ENCODE assay signal across 8 cellular contexts in genomic region chr9:114898741-114899140, GRCh38. TPM values are rescaled to one million over a fixed set of nuclear protein-coding genes. Genes with fewer than 3 reads are reported as not detected.
DNase-seq lines count a peak whose midpoint lies in the region; ATAC-seq and TF ChIP-seq lines count a peak whose summit lies in the region.

No MANE protein-coding gene starts in this region.

- no peaks in the 10 kb centered on the region for H3K79me2 ChIP-seq in GM23248 (ENCODE audit: insufficient read depth)

- TF ChIP-seq POLR2A in Peyer's patch (IDR thresholded peaks at IDR 0.05) = no peak
- TF ChIP-seq POLR2A in gastrocnemius medialis (IDR thresholded peaks at IDR 0.05) = no peak

- H3K9ac ChIP-seq in GM23248 = no peak overlapping the region

- H3K36me3 Mint-ChIP-seq in type B pancreatic cell = no peaks in the 10 kb centered on the region

- TF ChIP-seq CTCF in Peyer's patch (IDR thresholded peaks at IDR 0.05) = no peak
- TF ChIP-seq CTCF in gastrocnemius medialis (IDR thresholded peaks at IDR 0.05 in 4 of 5, conservative IDR thresholded peaks at IDR 0.05 in 1 of 5) = no peak
- no peak for TF ChIP-seq CTCF in type B pancreatic cell (conservative IDR thresholded peaks at IDR 0.05)

- DNase-seq in activated gamma-delta T cell treated with Interleukin-2 at 50 U/mL for 16 hours (peak; percentile 76), activated gamma-delta T cell (lab: John Stamatoyannopoulos, UW) (no peak), Peyer's patch (peak in 2 of 3 donors; percentile 87 to 94), gastrocnemius medialis (peak; percentile 10 to 42), type B pancreatic cell (ENCODE audit: extremely low spot score, unreplicated experiment) (no peak), DMS53 (lab: John Stamatoyannopoulos, UW) (no peak), GM23248 (no peak)
- DNase-seq in activated gamma-delta T cell treated with anti-CD3 and anti-CD28 coated beads, Interleukin-2, amount 50 U/mL, for 16 hours (ENCODE audit: low read depth) = peak; percentile 60

- no peak overlapping the region for H3K4me3 ChIP-seq in Peyer's patch
- H3K4me3 ChIP-seq in gastrocnemius medialis = no peak overlapping the region
- no peak overlapping the region for H3K4me3 ChIP-seq in GM23248

- H3K27me3 Mint-ChIP-seq in type B pancreatic cell = peaks cover 3% of the 10 kb centered on the region

- H3K27ac ChIP-seq in Peyer's patch (peak overlapping the region in 2 of 4 donors; percentile 26 to 59), gastrocnemius medialis (no peak overlapping the region), GM23248 (no peak overlapping the region)

- no peaks in the 10 kb centered on the region for H3K36me3 ChIP-seq in Peyer's patch
- no peaks in the 10 kb centered on the region for H3K36me3 ChIP-seq in gastrocnemius medialis
- no peaks in the 10 kb centered on the region for H3K36me3 ChIP-seq in GM23248 (ENCODE audit: low read depth)

- in situ Hi-C loops in gastrocnemius medialis (cut with MboI; ENCODE audit: low sequenced_read_pairs in 4 of 4) (no loop called here), GM23248 (cut with MboI) (no loop called here)

- H2AFZ ChIP-seq in GM23248 = no peak overlapping the region

- no peak overlapping the region for H3K4me2 ChIP-seq in GM23248 (ENCODE audit: unreplicated experiment)

- WGBS in GM23248 (ENCODE audit: low coverage in 1 of 2, low lambda C conversion rate in 2 of 2, missing lambda C conversion rate in 2 of 2), 2 experiments = 74 to 81% methylated on average over 9 of the region's 9 CpGs

- H4K20me1 ChIP-seq in GM23248 (ENCODE audit: insufficient read depth) = no peaks in the 10 kb centered on the region

- H3K27ac Mint-ChIP-seq in type B pancreatic cell = no peak overlapping the region

- H3K9me3 ChIP-seq in Peyer's patch (no peaks in the 10 kb centered on the region), gastrocnemius medialis (no peaks in the 10 kb centered on the region), GM23248 (ENCODE audit: low read depth) (no peaks in the 10 kb centered on the region)

- H3F3A ChIP-seq in GM23248 (ENCODE audit: insufficient read depth) = peaks cover 48% of the 10 kb centered on the region

- H3K4me3 Mint-ChIP-seq in type B pancreatic cell = no peak overlapping the region

- peaks cover 4% of the 10 kb centered on the region for H3K9me3 Mint-ChIP-seq in type B pancreatic cell

- intact Hi-C loops in gastrocnemius medialis (cut with DNase I; ENCODE audit: low total_unique reads) = no loop called here

- H3K27me3 ChIP-seq in Peyer's patch (no peaks in the 10 kb centered on the region), gastrocnemius medialis (no peaks in the 10 kb centered on the region), GM23248 (replicated peaks; ENCODE audit: insufficient read depth) (no peaks in the 10 kb centered on the region)

- ATAC-seq in gastrocnemius medialis = no peak

- H3K4me1 ChIP-seq in Peyer's patch (peaks cover 0 to 21% (median 2%) of the 10 kb centered on the region in 4 donors), gastrocnemius medialis (no peaks in the 10 kb centered on the region), GM23248 (ENCODE audit: insufficient read depth) (peaks cover 65% of the 10 kb centered on the region)

- peaks cover 17% of the 10 kb centered on the region for H3K4me1 Mint-ChIP-seq in type B pancreatic cell (ENCODE audit: unreplicated experiment)

- H3K9me2 ChIP-seq in GM23248 (ENCODE audit: insufficient read depth) = no peaks in the 10 kb centered on the region

RNA-seq across cellular contexts. Expression of gene TNFSF8, which starts 31.6 kb away (rescaled TPM):
- total RNA-seq in Peyer's patch (10 to 100 TPM in 1 of 4 donors, 1 to 10 TPM in 3; 2.1 to 11.6 (median 4.7) TPM), gastrocnemius medialis (under 1 TPM in 2 of 4 donors, not detected in 2; 0.29 to 0.76 TPM), type B pancreatic cell (ENCODE audit: low replicate concordance) (0.19 and 0.43 TPM in 2 replicates)
- total RNA-seq in GM23248 (2014; rRNA removed; shearing (Covaris generic)) = not detected in 2 replicates
- not detected in 2 replicates for polyA plus RNA-seq in GM23248 (2016; fragmentation: Nextera tagmentation; extraction: Ambion mirVana)

Comparison
In these comparisons a context has a peak if more than half of its experiments do, and no peak if none do; other contexts are left out.
1. DNase-seq: peak in activated gamma-delta T cell treated with Interleukin-2 at 50 U/mL for 16 hours (single experiment), Peyer's patch (2 of 3), activated gamma-delta T cell treated with anti-CD3 and anti-CD28 coated beads, Interleukin-2, amount 50 U/mL, for 16 hours (single experiment) and gastrocnemius medialis (2 of 2); none in activated gamma-delta T cell (single experiment), type B pancreatic cell (single experiment), DMS53 (single experiment) and GM23248 (single experiment).